Comparison of ENCODE assay signal across 19 cellular contexts in the genomic region with DNA sequence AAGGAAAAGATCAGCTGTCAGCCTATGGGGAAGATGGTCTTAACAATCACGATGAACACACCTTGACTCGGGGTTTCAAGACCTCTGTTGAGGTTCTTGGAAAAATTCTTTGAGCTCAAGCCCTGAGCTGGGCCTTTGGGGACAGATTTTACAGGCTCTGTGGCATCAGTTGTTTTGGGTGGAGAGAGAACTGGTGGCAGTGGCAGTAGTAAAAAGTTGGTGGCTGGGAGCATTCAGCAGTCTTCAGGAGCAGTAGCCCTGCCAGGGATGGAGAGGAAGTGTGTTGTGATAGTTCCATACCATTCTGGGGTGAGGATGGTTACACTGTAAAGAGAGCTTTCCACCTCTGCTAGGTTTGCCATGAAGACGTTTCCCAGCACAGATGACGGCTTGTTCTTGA. TPM values are rescaled to one million over a fixed set of nuclear protein-coding genes. Genes with fewer than 3 reads are reported as not detected.
A peak's percentile ranks its signal among the peaks of the same experiment; 100 is the strongest.
DNase-seq lines count a peak whose midpoint lies in the region; TF ChIP-seq lines count a peak whose summit lies in the region.
"Had no signal": no experiment of that assay in that cellular context is flagged by ENCODE, and none has a peak within 500 bp of the region (broad histone marks: within the 10 kb centered on the region; RNA-seq: fewer than 3 reads in every experiment).

No MANE protein-coding gene starts in this region.

- no peak overlapping the region for H2AFZ ChIP-seq in H9 (ENCODE audit: low read length)
- H2AFZ ChIP-seq: GM23248 had no signal

- H3K4me1 Mint-ChIP-seq in H9 (peaks cover 10 to 15% of the 10 kb centered on the region in 2 experiments), endodermal cell (peaks cover 5% of the 10 kb centered on the region)

- no peaks in the 10 kb centered on the region for H3K79me1 ChIP-seq in H9 (ENCODE audit: insufficient read depth, low read depth, low read length, poor library complexity, severe bottlenecking)

- no peak overlapping the region for H3K56ac ChIP-seq in H9 (ENCODE audit: insufficient read length, low read depth, low read length)

- peaks cover 41% of the 10 kb centered on the region for H3K27me3 ChIP-seq in H9 (ENCODE audit: insufficient read depth, low read length)
- H3K27me3 ChIP-seq in endodermal cell (ENCODE audit: control insufficient read depth, insufficient read depth, low read length, poor library complexity, severe bottlenecking) = peaks cover 69% of the 10 kb centered on the region
- H3K27me3 ChIP-seq in neutrophil = peaks cover 23% of the 10 kb centered on the region

- no peaks in the 10 kb centered on the region for H3K23me2 ChIP-seq in H9 (ENCODE audit: insufficient read length, low read depth, low read length, poor library complexity, severe bottlenecking)

- no peaks in the 10 kb centered on the region for H3K9me3 ChIP-seq in H9 (ENCODE audit: control insufficient read depth, low read depth, low read length)
- H3K9me3 ChIP-seq in endodermal cell (ENCODE audit: control insufficient read depth, low read length) = no peaks in the 10 kb centered on the region
- H3K9me3 ChIP-seq in neutrophil = no peaks in the 10 kb centered on the region

- no peak overlapping the region for H3K23ac ChIP-seq in H9 (ENCODE audit: insufficient read length, low read depth, low read length)

- H3K4me1 ChIP-seq in H9 (ENCODE audit: insufficient read depth, low read length) (no peaks in the 10 kb centered on the region), endodermal cell (ENCODE audit: control insufficient read depth, insufficient read depth, low read length) (peaks cover 5% of the 10 kb centered on the region), neutrophil (ENCODE audit: control insufficient read depth in 1 of 2, insufficient read depth in 1 of 2, low read depth in 1 of 2, low read length in 1 of 2) (peaks cover 8 to 10% of the 10 kb centered on the region in 2 experiments)

- H3K14ac ChIP-seq in H9 (ENCODE audit: insufficient read depth, low read length) = no peak overlapping the region

- H3K27ac Mint-ChIP-seq in H9 (no peak overlapping the region), endodermal cell (no peak overlapping the region)
- H3K27ac Mint-ChIP-seq: CD4-positive, alpha-beta T cell had no signal

- no peak overlapping the region for H3K4me2 ChIP-seq in H9 (ENCODE audit: insufficient read depth, insufficient read length, low read length)

- no peak overlapping the region for H2AK5ac ChIP-seq in H9 (ENCODE audit: insufficient read length, low read length)

- no peak overlapping the region for H3T11ph ChIP-seq in H9 (ENCODE audit: low read length)

- H3K79me2 ChIP-seq in H9 (ENCODE audit: insufficient read depth, low read length) = no peaks in the 10 kb centered on the region

- H3K18ac ChIP-seq in H9 (ENCODE audit: insufficient read length, low read depth, low read length) = no peak overlapping the region

- no peaks in the 10 kb centered on the region for H3K36me3 ChIP-seq in endodermal cell (ENCODE audit: control insufficient read depth, insufficient read depth, low read length)
- no peaks in the 10 kb centered on the region for H3K36me3 ChIP-seq in neutrophil

- H3K27me3 Mint-ChIP-seq in H9 (ENCODE audit: low read depth) (peaks cover 94% of the 10 kb centered on the region), endodermal cell (ENCODE audit: insufficient read depth) (peaks cover 87% of the 10 kb centered on the region)

- H2BK5ac ChIP-seq in H9 (ENCODE audit: insufficient read length, low read length) = no peak overlapping the region

- no CpG with 5 or more reads among the region's 4 CpGs for WGBS in H9 (ENCODE audit: extremely low coverage, insufficient read length, low lambda C conversion rate)
- 88 to 92% methylated on average over 4 of the region's 4 CpGs for WGBS in endodermal cell (ENCODE audit: insufficient coverage in 1 of 2, insufficient read length in 1 of 2), 2 experiments

- no peak overlapping the region for H4K8ac ChIP-seq in H9 (replicated peaks; ENCODE audit: insufficient read length, low read depth, low read length)

- no peak overlapping the region for H3K4me3 Mint-ChIP-seq in H9
- no peak overlapping the region for H3K4me3 Mint-ChIP-seq in endodermal cell
- H3K4me3 Mint-ChIP-seq: CD4-positive, alpha-beta T cell had no signal

- no peak overlapping the region for H3K27ac ChIP-seq in H9 (ENCODE audit: insufficient read length, low read depth, low read length)
- H3K27ac ChIP-seq in endodermal cell (ENCODE audit: low read depth, low read length) = no peak overlapping the region
- H3K27ac ChIP-seq in neutrophil = peak overlapping the region; percentile 12
- H3K27ac ChIP-seq: C4-2B, GM23248, HL-60 had no signal

- no peaks in the 10 kb centered on the region for H3K36me3 Mint-ChIP-seq in H9 (ENCODE audit: insufficient read depth in 1 of 3, low read depth in 3 of 3)
- no peaks in the 10 kb centered on the region for H3K36me3 Mint-ChIP-seq in endodermal cell (ENCODE audit: low read depth)

- in situ Hi-C loops in ACHN (cut with HindIII; ENCODE audit: low pct_ligation_motif_present, low pct_unique_long_range_greater_than_20kb, low sequenced_read_pairs) = no loop called here

- no peak overlapping the region for H2BK20ac ChIP-seq in H9 (ENCODE audit: low read depth, low read length, poor library complexity, severe bottlenecking)

- peak; percentile 4 for DNase-seq in D341Med (ENCODE audit: low spot score)
- DNase-seq in H9 = peak; percentile 10
- peak; percentile 15 for DNase-seq in endodermal cell
- DNase-seq in ACHN = no peak
- no peak for DNase-seq in NCI-H1092 treated with DMSO at 0.1 percent for 48 hours (lab: John Stamatoyannopoulos, UW)
- DNase-seq in NCI-H345 (lab: John Stamatoyannopoulos, UW) = no peak
- DNase-seq: AML-193; CD4-positive, alpha-beta T cell; DND-41; EL; GM23248; HCEC 1CT had no signal

- no peak for TF ChIP-seq CTCF in H9 (conservative IDR thresholded peaks at IDR 0.05)
- no peak for TF ChIP-seq CTCF in endodermal cell (conservative IDR thresholded peaks at IDR 0.05)
- no peak for TF ChIP-seq CTCF in neutrophil (IDR thresholded peaks at IDR 0.05)

- no peak overlapping the region for H4K5ac ChIP-seq in H9 (ENCODE audit: insufficient read length, low read depth, low read length)

- H2BK15ac ChIP-seq in H9 (ENCODE audit: low read depth, low read length) = no peak overlapping the region

- H4K91ac ChIP-seq in H9 (ENCODE audit: insufficient read length, low read depth, low read length) = no peak overlapping the region

- no peak overlapping the region for H2BK12ac ChIP-seq in H9 (ENCODE audit: insufficient read length, low read depth, low read length)

- no peak overlapping the region for H3K4me3 ChIP-seq in endodermal cell (ENCODE audit: low read length)
- no peak overlapping the region for H3K4me3 ChIP-seq in neutrophil (ENCODE audit: low read depth in 1 of 2, low read length in 1 of 2)
- H3K4me3 ChIP-seq: GM12878, GM23248, K562 had no signal

- H3K9ac ChIP-seq in H9 (ENCODE audit: extremely low read depth, insufficient read length, low read length) = no peak overlapping the region
- H3K9ac ChIP-seq in endodermal cell (ENCODE audit: extremely low read depth, low read length, poor library complexity, severe bottlenecking) = no peak overlapping the region
- H3K9ac ChIP-seq: GM23248 had no signal

- no peak overlapping the region for H2BK120ac ChIP-seq in H9 (ENCODE audit: low read depth, low read length, poor library complexity, severe bottlenecking)

- H3K4ac ChIP-seq in H9 (ENCODE audit: low read depth, low read length) = no peak overlapping the region

- H3K9me3 Mint-ChIP-seq in H9 (no peaks in the 10 kb centered on the region; a peak in 1 of 5 replicates), endodermal cell (no peaks in the 10 kb centered on the region)
- H3K9me3 Mint-ChIP-seq: CD4-positive, alpha-beta T cell had no signal

- no peaks in the 10 kb centered on the region for H4K20me1 ChIP-seq in H9 (ENCODE audit: control insufficient read depth, insufficient read depth, insufficient read length)

RNA-seq across cellular contexts. Expression of gene KY, which starts 4.9 kb away (rescaled TPM):
- not detected in 2 replicates for total RNA-seq in H9 (2021)
- total RNA-seq in endodermal cell = not detected
- polyA plus RNA-seq in endodermal cell (2013, experiment 1 of 2) = 0.14 TPM
- polyA plus RNA-seq in endodermal cell (2013, experiment 2 of 2) = not detected
- total RNA-seq: CD4-positive, alpha-beta T cell; G401; GM12878; HT1080; K562 had no signal
- polyA plus RNA-seq: K562 had no signal

Comparison
In these comparisons a context has a peak if more than half of its experiments do, and no peak if none do; other contexts are left out.
1. DNase-seq: peak in D341Med (single experiment), H9 (single experiment) and endodermal cell (single experiment); none in ACHN (single experiment), NCI-H1092 treated with DMSO at 0.1 percent for 48 hours (single experiment) and NCI-H345 (single experiment).